ENCODE assay signal across 34 cellular contexts in the genomic region with DNA sequence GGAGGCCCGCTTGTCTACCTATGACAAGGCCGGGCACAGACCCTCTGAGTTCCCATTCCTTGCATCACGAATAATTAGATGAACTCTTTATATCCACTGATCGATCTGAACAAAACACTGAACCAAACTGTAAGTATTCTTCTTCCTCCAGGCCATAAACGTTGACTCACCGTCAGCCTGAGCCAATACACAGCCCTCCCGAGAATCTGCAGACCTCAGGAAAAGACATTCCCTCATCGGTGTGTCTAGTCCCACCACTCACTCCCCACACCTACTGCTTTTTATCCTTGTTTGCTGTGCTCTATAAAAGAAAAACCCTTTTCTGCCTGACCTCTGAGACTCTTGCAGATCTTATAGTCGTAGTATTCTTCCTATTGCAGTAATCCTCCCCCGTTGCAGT. TPM values are rescaled to one million over a fixed set of nuclear protein-coding genes. Genes with fewer than 3 reads are reported as not detected.
A peak's percentile ranks its signal among the peaks of the same experiment; 100 is the strongest.
DNase-seq lines count a peak whose midpoint lies in the region; ATAC-seq and TF ChIP-seq lines count a peak whose summit lies in the region.
"Had no signal": no experiment of that assay in that cellular context is flagged by ENCODE, and none has a peak within 500 bp of the region (broad histone marks: within the 10 kb centered on the region; RNA-seq: fewer than 3 reads in every experiment).

No MANE protein-coding gene starts in this region.

- no peaks in the 10 kb centered on the region for H3K27me3 ChIP-seq in suprapubic skin
- H3K27me3 ChIP-seq: BLaER1, gastrocnemius medialis, hepatocyte, tibial artery had no signal

- DNase-seq in activated naive CD4-positive, alpha-beta T cell treated with anti-CD3 and anti-CD28 coated beads, Interleukin-2, amount 50 U/mL, for 72 hours (ENCODE audit: low spot score in 2 of 2) = no peak
- DNase-seq in activated naive CD4-positive, alpha-beta T cell treated with Interleukin-2 at 50 U/mL for 16 hours = no peak
- DNase-seq in islet precursor cell (peak; percentile 86), suprapubic skin (ENCODE audit: low spot score in 2 of 2) (no peak), activated gamma-delta T cell (lab: John Stamatoyannopoulos, UW) (no peak), iPS-NIHi11 (ENCODE audit: low spot score) (no peak)
- DNase-seq: activated gamma-delta T cell treated with Interleukin-2 at 50 U/mL for 16 hours; activated T-cell treated with anti-CD3 and anti-CD28 coated beads, Interleukin-2, amount 50 U/mL, for 24 hours; amniotic stem cell; DMS53; effector memory CD8-positive, alpha-beta T cell; gastrocnemius medialis; immature natural killer cell; naive thymus-derived CD4-positive, alpha-beta T cell; NCI-H1048; NCI-H1694 treated with DMSO at 0.1 percent for 48 hours; NCI-H524; NK-92 treated with Interleukin-12 subunit alpha and Interleukin-12 subunit beta, amount 100 ng/mL, for 24 hours; PC-9; Right ventricle myocardium superior; small intestine; stimulated activated CD4-positive, alpha-beta T cell treated with anti-CD3 and anti-CD28 coated beads, Interleukin-1b, Interleukin-23, amount 100 ng/mL, for 48 hours; stimulated activated CD8-positive, alpha-beta memory T cell treated with anti-CD3 and anti-CD28 coated beads, Interleukin-4, amount 100 ng/mL, for 48 hours; stimulated activated naive CD8-positive, alpha-beta T cell treated with anti-CD3 and anti-CD28 coated beads, Interleukin-15, amount 100 ng/mL, for 72 hours; tibial artery had no signal

- peaks cover 51% of the 10 kb centered on the region for H3K36me3 ChIP-seq in suprapubic skin

- H3K27ac Mint-ChIP-seq in activated naive CD4-positive, alpha-beta T cell treated with anti-CD3 and anti-CD28 coated beads, Interleukin-2, amount 50 U/mL, for 72 hours = peak overlapping the region; percentile 16 to 59
- peak overlapping the region in 2 of 3 donors; percentile 14 to 94 for H3K27ac Mint-ChIP-seq in IgD-negative memory B cell
- H3K27ac Mint-ChIP-seq: activated T-cell treated with anti-CD3 and anti-CD28 coated beads, Interleukin-2, amount 50 U/mL, for 24 hours; immature natural killer cell; naive thymus-derived CD4-positive, alpha-beta T cell; stimulated activated naive CD8-positive, alpha-beta T cell treated with anti-CD3 and anti-CD28 coated beads, Interleukin-15, amount 100 ng/mL, for 72 hours; T-helper 2 cell treated with Interferon-gamma antibody and Interleukin-4, amounts not matched to agents 5 μg/mL and 100 μg/mL, for 36 hours had no signal

- no peak for TF ChIP-seq EP300 in suprapubic skin (IDR thresholded peaks at IDR 0.05)

- peaks cover 13% of the 10 kb centered on the region in 2 donors for H3K36me3 Mint-ChIP-seq in activated naive CD4-positive, alpha-beta T cell treated with anti-CD3 and anti-CD28 coated beads, Interleukin-2, amount 50 U/mL, for 72 hours
- H3K36me3 Mint-ChIP-seq in IgD-negative memory B cell = peaks cover 10% of the 10 kb centered on the region

- peaks cover 8 to 21% (median 11%) of the 10 kb centered on the region in 3 donors for H3K4me1 Mint-ChIP-seq in IgD-negative memory B cell
- H3K4me1 Mint-ChIP-seq: immature natural killer cell had no signal

- H3K9me3 ChIP-seq in suprapubic skin = no peaks in the 10 kb centered on the region
- H3K9me3 ChIP-seq: A549, gastrocnemius medialis, tibial artery had no signal

- no peak for ATAC-seq in activated naive CD4-positive, alpha-beta T cell treated with anti-CD3 and anti-CD28 coated beads, Interleukin-2, amount 50 U/mL, for 72 hours
- ATAC-seq in HG03025 (IDR thresholded peaks at IDR 0.05; ENCODE audit: low FRiP score, unreplicated experiment) = no peak
- ATAC-seq: A549; effector memory CD8-positive, alpha-beta T cell; esophagus mucosa; gastrocnemius medialis; left lobe of liver; naive thymus-derived CD4-positive, alpha-beta T cell; stimulated activated naive CD8-positive, alpha-beta T cell treated with anti-CD3 and anti-CD28 coated beads, Interleukin-15, amount 100 ng/mL, for 72 hours had no signal

- H3K9me3 Mint-ChIP-seq in activated naive CD4-positive, alpha-beta T cell treated with anti-CD3 and anti-CD28 coated beads, Interleukin-2, amount 50 U/mL, for 72 hours = no peaks in the 10 kb centered on the region
- H3K9me3 Mint-ChIP-seq in IgD-negative memory B cell = no peaks in the 10 kb centered on the region
- H3K9me3 Mint-ChIP-seq: activated T-cell treated with anti-CD3 and anti-CD28 coated beads, Interleukin-2, amount 50 U/mL, for 24 hours; effector memory CD8-positive, alpha-beta T cell; immature natural killer cell; naive thymus-derived CD4-positive, alpha-beta T cell; stimulated activated naive CD8-positive, alpha-beta T cell treated with anti-CD3 and anti-CD28 coated beads, Interleukin-15, amount 100 ng/mL, for 72 hours; T-helper 2 cell treated with Interferon-gamma antibody and Interleukin-4, amounts not matched to agents 5 μg/mL and 100 μg/mL, for 36 hours had no signal

- TF ChIP-seq CTCF in suprapubic skin (IDR thresholded peaks at IDR 0.05) = no peak

- no peak overlapping the region for H3K4me3 ChIP-seq in suprapubic skin
- H3K4me3 ChIP-seq: A549, BLaER1, coronary artery, gastrocnemius medialis, hepatocyte, PC-9, tibial artery had no signal

- H3K4me3 Mint-ChIP-seq in IgD-negative memory B cell = peak overlapping the region in 1 of 4 donors; percentile 39
- H3K4me3 Mint-ChIP-seq: activated T-cell treated with anti-CD3 and anti-CD28 coated beads, Interleukin-2, amount 50 U/mL, for 24 hours; effector memory CD8-positive, alpha-beta T cell; immature natural killer cell; naive thymus-derived CD4-positive, alpha-beta T cell; stimulated activated naive CD8-positive, alpha-beta T cell treated with anti-CD3 and anti-CD28 coated beads, Interleukin-15, amount 100 ng/mL, for 72 hours; T-helper 2 cell treated with Interferon-gamma antibody and Interleukin-4, amounts not matched to agents 5 μg/mL and 100 μg/mL, for 36 hours had no signal

- no peaks in the 10 kb centered on the region for H3K27me3 Mint-ChIP-seq in IgD-negative memory B cell
- H3K27me3 Mint-ChIP-seq: activated T-cell treated with anti-CD3 and anti-CD28 coated beads, Interleukin-2, amount 50 U/mL, for 24 hours; effector memory CD8-positive, alpha-beta T cell; naive thymus-derived CD4-positive, alpha-beta T cell; stimulated activated naive CD8-positive, alpha-beta T cell treated with anti-CD3 and anti-CD28 coated beads, Interleukin-15, amount 100 ng/mL, for 72 hours had no signal

- 67% methylated on average over 10 of the region's 10 CpGs for WGBS in suprapubic skin

- H3K4me1 ChIP-seq in suprapubic skin = peaks cover 9% of the 10 kb centered on the region
- H3K4me1 ChIP-seq: A549, BLaER1, gastrocnemius medialis had no signal

- TF ChIP-seq POLR2A in suprapubic skin (IDR thresholded peaks at IDR 0.05) = no peak

- H3K27ac ChIP-seq in suprapubic skin = peak overlapping the region; percentile 54
- H3K27ac ChIP-seq: A549, BLaER1, coronary artery, gastrocnemius medialis, hepatocyte, PC-9, tibial artery had no signal

RNA-seq across cellular contexts. Expression of a gene that starts 41.0 kb away (rescaled TPM):
- 10 to 100 TPM; 16.8 to 26.2 TPM for total RNA-seq in activated naive CD4-positive, alpha-beta T cell treated with anti-CD3 and anti-CD28 coated beads, Interleukin-2, amount 50 U/mL, for 72 hours
- 11.0 TPM for polyA plus RNA-seq in IgD-negative memory B cell
- 10 to 100 TPM; 20.8 to 31.4 (median 26.5) TPM for total RNA-seq in suprapubic skin

RNA-seq across cellular contexts. Expression of a gene that starts 42.1 kb away (rescaled TPM):
- total RNA-seq in activated naive CD4-positive, alpha-beta T cell treated with anti-CD3 and anti-CD28 coated beads, Interleukin-2, amount 50 U/mL, for 72 hours = 10 to 100 TPM; 25.4 to 48.5 TPM
- polyA plus RNA-seq in IgD-negative memory B cell = 0.20 TPM
- 1 to 10 TPM; 2.5 to 5.8 (median 4.0) TPM for total RNA-seq in suprapubic skin
- polyA plus RNA-seq: immature natural killer cell had no signal
